In the genomic region with DNA sequence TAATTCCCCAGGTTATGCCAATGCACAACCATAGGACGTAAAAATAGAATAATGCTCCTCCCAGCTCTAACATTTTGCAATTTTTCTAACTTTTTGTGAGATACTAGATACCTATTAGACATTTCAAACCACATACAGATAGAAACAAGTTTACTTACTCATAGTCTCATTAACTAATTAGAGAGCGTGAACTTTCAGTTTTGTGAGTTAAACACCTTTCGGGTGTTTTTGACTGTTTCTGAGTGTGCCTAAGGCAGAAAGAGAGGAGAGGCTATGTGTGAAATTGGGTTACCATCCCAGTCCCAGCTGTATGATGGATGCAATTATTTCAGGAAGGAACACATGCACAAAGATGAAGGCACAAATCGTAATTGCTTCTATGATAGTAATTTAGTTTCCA, we compare ENCODE assay signal across 7 cellular contexts.
"Had no signal": no experiment of that assay in that cellular context is flagged by ENCODE, and none has a peak within 500 bp of the region (broad histone marks: within the 10 kb centered on the region; RNA-seq: fewer than 3 reads in every experiment).

No MANE protein-coding gene starts in this region.

- H3K27ac Mint-ChIP-seq: GM23338, H9, HFFc6 had no signal

- H3K4me3 Mint-ChIP-seq: GM23338, H9, HFFc6 had no signal

- DNase-seq: H9, HCEC 1CT, HFFc6, IMR-90, KG1 had no signal

- H3K4me2 ChIP-seq: GM23338 had no signal

- H3K4me1 Mint-ChIP-seq: GM23338, H9 had no signal

- H3K9me3 Mint-ChIP-seq: GM23338, H9, HFFc6 had no signal

- H3K4me3 ChIP-seq: GM23338, K562 had no signal

- H2AFZ ChIP-seq: GM23338 had no signal

- ATAC-seq: GM23338, K562 had no signal
